In the genomic region with DNA sequence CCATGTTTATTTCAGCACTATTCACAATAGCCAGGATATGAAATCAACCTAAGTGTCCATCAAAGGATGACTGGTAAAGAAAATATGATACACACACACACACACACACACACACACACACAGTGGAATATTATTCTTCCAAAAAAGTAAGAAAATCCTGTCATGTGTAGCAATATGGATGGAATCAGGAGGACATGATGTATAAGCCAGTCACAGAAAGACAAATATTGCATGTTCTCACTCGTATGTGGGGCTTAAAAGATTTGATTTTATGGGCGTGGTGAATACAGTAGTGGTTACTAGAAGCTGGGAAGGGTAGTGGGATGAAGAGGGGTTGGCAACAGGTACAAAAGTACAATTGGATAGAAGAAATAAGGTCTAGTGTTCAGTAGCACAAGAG, we compare ENCODE assay signal across 24 cellular contexts.
"Had no signal": no experiment of that assay in that cellular context is flagged by ENCODE, and none has a peak within 500 bp of the region (broad histone marks: within the 10 kb centered on the region; RNA-seq: fewer than 3 reads in every experiment).

No MANE protein-coding gene starts in this region.

- H3K36me3 Mint-ChIP-seq: memory B cell; natural killer cell; stimulated activated effector memory CD8-positive, alpha-beta T cell treated with anti-CD3 and anti-CD28 coated beads, Interleukin-12 subunit alpha, Interleukin-12 subunit beta, amount 100 ng/mL, for 72 hours had no signal

- H2AFZ ChIP-seq: hepatocyte had no signal

- H3K9me3 ChIP-seq: colonic mucosa, gastroesophageal sphincter, heart left ventricle, ovary, psoas muscle, sigmoid colon, stomach, thyroid gland had no signal

- H3K27ac Mint-ChIP-seq: stimulated activated effector memory CD8-positive, alpha-beta T cell treated with anti-CD3 and anti-CD28 coated beads, Interleukin-12 subunit alpha, Interleukin-12 subunit beta, amount 100 ng/mL, for 72 hours had no signal

- H3K4me3 Mint-ChIP-seq: memory B cell had no signal

- H3K79me2 ChIP-seq: hepatocyte had no signal

- ATAC-seq: gastroesophageal sphincter, left lobe of liver, natural killer cell, psoas muscle, right cardiac atrium had no signal

- H3K36me3 ChIP-seq: colonic mucosa, gastroesophageal sphincter, heart left ventricle, ovary, sigmoid colon, stomach, thyroid gland had no signal

- DNase-seq: colonic mucosa; dermis blood vessel endothelial cell; effector memory CD4-positive, alpha-beta T cell; foreskin fibroblast; heart left ventricle; kidney; natural killer cell; occipital lobe; ovary; posterior cingulate gyrus; psoas muscle; right cardiac atrium; sigmoid colon; stimulated activated CD4-positive, alpha-beta T cell treated with anti-CD3 and anti-CD28 coated beads, Interleukin-2, amount 100 ng/mL, for 24 hours; stimulated activated CD4-positive, alpha-beta T cell treated with anti-CD3 and anti-CD28 coated beads, Interleukin-4, amount 100 ng/mL, for 24 hours; stimulated activated naive CD4-positive, alpha-beta T cell treated with Interleukin-2 at 50 U/mL for 16 hours; stomach; thyroid gland had no signal

- H3K4me3 ChIP-seq: colonic mucosa, gastroesophageal sphincter, hepatocyte, lung, ovary, psoas muscle, sigmoid colon, stomach, thyroid gland had no signal

- H3K27ac ChIP-seq: colonic mucosa, gastroesophageal sphincter, hepatocyte, ovary, psoas muscle, sigmoid colon, stomach, thyroid gland had no signal

- H3K4me1 ChIP-seq: colonic mucosa, psoas muscle, sigmoid colon had no signal

- H3K9me3 Mint-ChIP-seq: memory B cell; natural killer cell; stimulated activated effector memory CD8-positive, alpha-beta T cell treated with anti-CD3 and anti-CD28 coated beads, Interleukin-12 subunit alpha, Interleukin-12 subunit beta, amount 100 ng/mL, for 72 hours had no signal

- H3K27me3 ChIP-seq: colonic mucosa, gastroesophageal sphincter, heart left ventricle, hepatocyte, ovary, sigmoid colon, stomach, thyroid gland had no signal
